ENCODE assay signal across 1 cellular context in the genomic region with DNA sequence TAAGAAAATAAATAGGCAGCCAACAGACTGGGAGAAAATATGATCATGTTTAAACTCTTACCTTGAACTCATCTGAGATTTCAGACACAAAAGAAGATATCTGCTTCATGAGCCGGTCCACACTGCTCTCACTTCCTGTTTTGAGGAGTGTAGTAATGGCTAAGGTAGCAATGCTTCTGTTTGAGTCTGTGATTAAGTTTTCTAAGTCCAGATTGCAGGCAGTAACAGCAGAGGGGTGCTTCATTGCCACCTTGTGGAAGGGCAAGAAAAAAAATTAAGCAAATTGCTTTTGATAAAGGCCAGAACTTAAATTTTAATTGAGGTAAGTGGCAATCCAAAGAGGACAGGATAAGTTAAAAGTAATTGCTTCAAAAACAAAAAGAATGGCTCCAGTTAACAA.
TF ChIP-seq lines count a peak whose summit lies in the region.

No MANE protein-coding gene starts in this region.

TF ChIP-seq in K562, 482 proteins besides CTCF, POLR2A, EP300 and RAD21 (continued from another document and continues in another):
- TF ChIP-seq MEF2D (tag; conservative IDR thresholded peaks at IDR 0.05; ENCODE audit: low read depth) (no peak), COPS2 (conservative IDR thresholded peaks at IDR 0.05) (no peak), U2AF2 (optimal IDR thresholded peaks at IDR 0.05; ENCODE audit: low read depth, low read length) (no peak), HNRNPL (IDR thresholded peaks at IDR 0.05; ENCODE audit: low read depth, low read length) (no peak), ZNF316 (IDR thresholded peaks at IDR 0.05) (no peak), XRCC3 (IDR thresholded peaks at IDR 0.05) (no peak), CHCHD3 (CRISPR knock-in tag; IDR thresholded peaks at IDR 0.05) (no peak), MIER1 (IDR thresholded peaks at IDR 0.05; ENCODE audit: low read depth) (no peak), JUND (IDR thresholded peaks at IDR 0.05; ENCODE audit: borderline replicate concordance, low read depth, low read length) (0 out of 2 replicates have a peak, but pooled peaks have one; percentile 23), JUND (tag; IDR thresholded peaks at IDR 0.05; ENCODE audit: borderline replicate concordance, low read depth, low read length) (no peak; the same call in 2 of the 3 replicates), MYBL2 (IDR thresholded peaks at IDR 0.05; ENCODE audit: low read depth) (no peak), MYBL2 (CRISPR knock-in tag; IDR thresholded peaks at IDR 0.05; ENCODE audit: borderline replicate concordance) (no peak), HSF4 (CRISPR knock-in tag; IDR thresholded peaks at IDR 0.05; ENCODE audit: borderline replicate concordance) (no peak), ZBTB1 (CRISPR knock-in tag; IDR thresholded peaks at IDR 0.05; ENCODE audit: borderline replicate concordance, low read depth) (no peak), CEBPB (tag; IDR thresholded peaks at IDR 0.05) (no peak), ZNF780A (CRISPR knock-in tag; IDR thresholded peaks at IDR 0.05) (no peak), NCOA4 (IDR thresholded peaks at IDR 0.05; ENCODE audit: partially characterized antibody) (no peak), RBM25 (IDR thresholded peaks at IDR 0.05; ENCODE audit: low read depth, low read length, severe bottlenecking) (no peak), TEAD4 (IDR thresholded peaks at IDR 0.05; ENCODE audit: low read length) (0 out of 2 replicates have a peak, but pooled peaks have one; percentile 27), TEAD4 (CRISPR knock-in tag; IDR thresholded peaks at IDR 0.05; ENCODE audit: borderline replicate concordance) (no peak), ZNF12 (CRISPR knock-in tag; IDR thresholded peaks at IDR 0.05) (no peak), TAL1 (IDR thresholded peaks at IDR 0.05) (no peak), TCFL5 (CRISPR knock-in tag; conservative IDR thresholded peaks at IDR 0.05) (no peak), CCAR2 (IDR thresholded peaks at IDR 0.05; ENCODE audit: low read depth, low read length) (no peak), NR2C2 (CRISPR knock-in tag; IDR thresholded peaks at IDR 0.05) (no peak), NR2C2 (tag; IDR thresholded peaks at IDR 0.05) (no peak), SRSF1 (IDR thresholded peaks at IDR 0.05; ENCODE audit: low read depth, low read length) (no peak), ARHGAP35 (IDR thresholded peaks at IDR 0.05; ENCODE audit: partially characterized antibody) (no peak), YBX1 (IDR thresholded peaks at IDR 0.05) (no peak), EP400 (IDR thresholded peaks at IDR 0.05) (no peak)
- TF ChIP-seq, protein P1, sequence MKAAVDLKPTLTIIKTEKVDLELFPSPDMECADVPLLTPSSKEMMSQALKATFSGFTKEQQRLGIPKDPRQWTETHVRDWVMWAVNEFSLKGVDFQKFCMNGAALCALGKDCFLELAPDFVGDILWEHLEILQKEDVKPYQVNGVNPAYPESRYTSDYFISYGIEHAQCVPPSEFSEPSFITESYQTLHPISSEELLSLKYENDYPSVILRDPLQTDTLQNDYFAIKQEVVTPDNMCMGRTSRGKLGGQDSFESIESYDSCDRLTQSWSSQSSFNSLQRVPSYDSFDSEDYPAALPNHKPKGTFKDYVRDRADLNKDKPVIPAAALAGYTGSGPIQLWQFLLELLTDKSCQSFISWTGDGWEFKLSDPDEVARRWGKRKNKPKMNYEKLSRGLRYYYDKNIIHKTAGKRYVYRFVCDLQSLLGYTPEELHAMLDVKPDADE (conservative IDR thresholded peaks at IDR 0.05; ENCODE audit: control insufficient read depth, low read depth, low read length): no peak
- TF ChIP-seq, protein P2, sequence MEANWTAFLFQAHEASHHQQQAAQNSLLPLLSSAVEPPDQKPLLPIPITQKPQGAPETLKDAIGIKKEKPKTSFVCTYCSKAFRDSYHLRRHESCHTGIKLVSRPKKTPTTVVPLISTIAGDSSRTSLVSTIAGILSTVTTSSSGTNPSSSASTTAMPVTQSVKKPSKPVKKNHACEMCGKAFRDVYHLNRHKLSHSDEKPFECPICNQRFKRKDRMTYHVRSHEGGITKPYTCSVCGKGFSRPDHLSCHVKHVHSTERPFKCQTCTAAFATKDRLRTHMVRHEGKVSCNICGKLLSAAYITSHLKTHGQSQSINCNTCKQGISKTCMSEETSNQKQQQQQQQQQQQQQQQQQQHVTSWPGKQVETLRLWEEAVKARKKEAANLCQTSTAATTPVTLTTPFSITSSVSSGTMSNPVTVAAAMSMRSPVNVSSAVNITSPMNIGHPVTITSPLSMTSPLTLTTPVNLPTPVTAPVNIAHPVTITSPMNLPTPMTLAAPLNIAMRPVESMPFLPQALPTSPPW (CRISPR knock-in tag; IDR thresholded peaks at IDR 0.05): no peak
- TF ChIP-seq, protein P3, sequence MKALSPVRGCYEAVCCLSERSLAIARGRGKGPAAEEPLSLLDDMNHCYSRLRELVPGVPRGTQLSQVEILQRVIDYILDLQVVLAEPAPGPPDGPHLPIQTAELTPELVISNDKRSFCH (CRISPR knock-in tag; IDR thresholded peaks at IDR 0.05): no peak
- TF ChIP-seq, protein P3 (tag; IDR thresholded peaks at IDR 0.05): no peak
- TF ChIP-seq, protein P4, sequence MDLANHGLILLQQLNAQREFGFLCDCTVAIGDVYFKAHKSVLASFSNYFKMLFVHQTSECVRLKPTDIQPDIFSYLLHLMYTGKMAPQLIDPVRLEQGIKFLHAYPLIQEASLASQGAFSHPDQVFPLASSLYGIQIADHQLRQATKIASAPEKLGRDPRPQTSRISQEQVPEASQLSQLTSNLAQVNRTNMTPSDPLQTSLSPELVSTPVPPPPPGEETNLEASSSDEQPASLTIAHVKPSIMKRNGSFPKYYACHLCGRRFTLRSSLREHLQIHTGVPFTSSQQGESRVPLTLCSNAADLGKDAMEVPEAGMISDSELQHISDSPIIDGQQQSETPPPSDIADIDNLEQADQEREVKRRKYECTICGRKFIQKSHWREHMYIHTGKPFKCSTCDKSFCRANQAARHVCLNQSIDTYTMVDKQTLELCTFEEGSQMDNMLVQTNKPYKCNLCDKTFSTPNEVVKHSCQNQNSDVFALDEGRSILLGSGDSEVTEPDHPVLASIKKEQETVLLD (IDR thresholded peaks at IDR 0.05): no peak
- TF ChIP-seq, protein P5, sequence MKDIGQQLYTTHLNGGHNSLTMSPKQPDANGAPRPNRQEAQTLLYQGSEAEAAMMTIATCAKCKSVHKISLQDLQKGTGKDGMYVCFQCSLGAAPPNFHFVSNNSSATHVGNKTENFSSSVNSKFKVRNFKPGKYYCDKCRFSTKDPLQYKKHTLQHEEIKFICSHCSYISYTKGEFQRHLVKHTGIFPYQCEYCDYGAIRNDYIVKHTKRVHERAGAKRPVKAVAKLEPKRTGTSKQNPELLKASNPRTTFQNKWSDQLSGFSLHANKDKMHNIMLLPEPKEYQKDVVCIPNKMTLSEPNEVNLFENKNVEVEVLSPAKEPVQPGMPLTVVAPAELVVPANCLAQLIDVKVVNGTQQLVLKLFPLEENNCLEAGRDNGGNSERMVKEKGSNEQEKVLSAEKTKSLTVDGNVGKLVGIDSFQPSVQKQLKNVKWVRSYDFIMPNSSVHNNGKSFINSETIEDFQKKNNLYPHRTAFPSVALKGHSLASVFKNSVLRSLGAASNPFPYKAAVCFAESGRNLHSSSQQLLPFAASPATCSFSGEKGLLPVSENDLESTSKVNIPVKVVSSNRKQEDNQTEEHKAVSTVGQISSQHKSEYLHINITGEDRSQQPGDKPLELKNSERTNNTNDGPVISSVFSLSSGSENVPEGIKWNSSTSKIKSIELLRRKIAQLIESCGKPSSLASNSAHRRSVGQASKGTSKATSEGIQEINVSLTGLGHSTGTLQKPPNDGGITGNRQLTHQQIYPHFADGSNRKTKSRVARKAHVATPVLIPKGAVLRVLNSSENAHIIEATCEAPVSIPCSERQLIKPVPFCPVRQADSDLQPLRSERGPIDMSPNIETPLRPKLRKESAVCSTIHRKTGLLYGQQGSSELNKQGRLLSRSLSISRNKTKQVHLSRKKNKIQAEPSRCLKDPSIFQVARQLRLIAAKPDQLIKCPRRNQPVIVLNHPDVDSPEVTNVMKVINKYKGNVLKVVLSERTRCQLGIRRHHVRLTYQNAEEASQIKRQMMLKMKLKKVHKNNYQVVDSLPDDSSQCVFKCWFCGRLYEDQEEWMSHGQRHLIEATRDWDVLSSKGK (CRISPR knock-in tag; IDR thresholded peaks at IDR 0.05): no peak
- TF ChIP-seq, protein P6, sequence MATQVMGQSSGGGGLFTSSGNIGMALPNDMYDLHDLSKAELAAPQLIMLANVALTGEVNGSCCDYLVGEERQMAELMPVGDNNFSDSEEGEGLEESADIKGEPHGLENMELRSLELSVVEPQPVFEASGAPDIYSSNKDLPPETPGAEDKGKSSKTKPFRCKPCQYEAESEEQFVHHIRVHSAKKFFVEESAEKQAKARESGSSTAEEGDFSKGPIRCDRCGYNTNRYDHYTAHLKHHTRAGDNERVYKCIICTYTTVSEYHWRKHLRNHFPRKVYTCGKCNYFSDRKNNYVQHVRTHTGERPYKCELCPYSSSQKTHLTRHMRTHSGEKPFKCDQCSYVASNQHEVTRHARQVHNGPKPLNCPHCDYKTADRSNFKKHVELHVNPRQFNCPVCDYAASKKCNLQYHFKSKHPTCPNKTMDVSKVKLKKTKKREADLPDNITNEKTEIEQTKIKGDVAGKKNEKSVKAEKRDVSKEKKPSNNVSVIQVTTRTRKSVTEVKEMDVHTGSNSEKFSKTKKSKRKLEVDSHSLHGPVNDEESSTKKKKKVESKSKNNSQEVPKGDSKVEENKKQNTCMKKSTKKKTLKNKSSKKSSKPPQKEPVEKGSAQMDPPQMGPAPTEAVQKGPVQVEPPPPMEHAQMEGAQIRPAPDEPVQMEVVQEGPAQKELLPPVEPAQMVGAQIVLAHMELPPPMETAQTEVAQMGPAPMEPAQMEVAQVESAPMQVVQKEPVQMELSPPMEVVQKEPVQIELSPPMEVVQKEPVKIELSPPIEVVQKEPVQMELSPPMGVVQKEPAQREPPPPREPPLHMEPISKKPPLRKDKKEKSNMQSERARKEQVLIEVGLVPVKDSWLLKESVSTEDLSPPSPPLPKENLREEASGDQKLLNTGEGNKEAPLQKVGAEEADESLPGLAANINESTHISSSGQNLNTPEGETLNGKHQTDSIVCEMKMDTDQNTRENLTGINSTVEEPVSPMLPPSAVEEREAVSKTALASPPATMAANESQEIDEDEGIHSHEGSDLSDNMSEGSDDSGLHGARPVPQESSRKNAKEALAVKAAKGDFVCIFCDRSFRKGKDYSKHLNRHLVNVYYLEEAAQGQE (CRISPR knock-in tag; IDR thresholded peaks at IDR 0.05; ENCODE audit: low read depth): no peak
- TF ChIP-seq, protein P7, sequence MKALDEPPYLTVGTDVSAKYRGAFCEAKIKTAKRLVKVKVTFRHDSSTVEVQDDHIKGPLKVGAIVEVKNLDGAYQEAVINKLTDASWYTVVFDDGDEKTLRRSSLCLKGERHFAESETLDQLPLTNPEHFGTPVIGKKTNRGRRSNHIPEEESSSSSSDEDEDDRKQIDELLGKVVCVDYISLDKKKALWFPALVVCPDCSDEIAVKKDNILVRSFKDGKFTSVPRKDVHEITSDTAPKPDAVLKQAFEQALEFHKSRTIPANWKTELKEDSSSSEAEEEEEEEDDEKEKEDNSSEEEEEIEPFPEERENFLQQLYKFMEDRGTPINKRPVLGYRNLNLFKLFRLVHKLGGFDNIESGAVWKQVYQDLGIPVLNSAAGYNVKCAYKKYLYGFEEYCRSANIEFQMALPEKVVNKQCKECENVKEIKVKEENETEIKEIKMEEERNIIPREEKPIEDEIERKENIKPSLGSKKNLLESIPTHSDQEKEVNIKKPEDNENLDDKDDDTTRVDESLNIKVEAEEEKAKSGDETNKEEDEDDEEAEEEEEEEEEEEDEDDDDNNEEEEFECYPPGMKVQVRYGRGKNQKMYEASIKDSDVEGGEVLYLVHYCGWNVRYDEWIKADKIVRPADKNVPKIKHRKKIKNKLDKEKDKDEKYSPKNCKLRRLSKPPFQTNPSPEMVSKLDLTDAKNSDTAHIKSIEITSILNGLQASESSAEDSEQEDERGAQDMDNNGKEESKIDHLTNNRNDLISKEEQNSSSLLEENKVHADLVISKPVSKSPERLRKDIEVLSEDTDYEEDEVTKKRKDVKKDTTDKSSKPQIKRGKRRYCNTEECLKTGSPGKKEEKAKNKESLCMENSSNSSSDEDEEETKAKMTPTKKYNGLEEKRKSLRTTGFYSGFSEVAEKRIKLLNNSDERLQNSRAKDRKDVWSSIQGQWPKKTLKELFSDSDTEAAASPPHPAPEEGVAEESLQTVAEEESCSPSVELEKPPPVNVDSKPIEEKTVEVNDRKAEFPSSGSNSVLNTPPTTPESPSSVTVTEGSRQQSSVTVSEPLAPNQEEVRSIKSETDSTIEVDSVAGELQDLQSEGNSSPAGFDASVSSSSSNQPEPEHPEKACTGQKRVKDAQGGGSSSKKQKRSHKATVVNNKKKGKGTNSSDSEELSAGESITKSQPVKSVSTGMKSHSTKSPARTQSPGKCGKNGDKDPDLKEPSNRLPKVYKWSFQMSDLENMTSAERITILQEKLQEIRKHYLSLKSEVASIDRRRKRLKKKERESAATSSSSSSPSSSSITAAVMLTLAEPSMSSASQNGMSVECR (CRISPR knock-in tag; IDR thresholded peaks at IDR 0.05): no peak
- TF ChIP-seq, protein P8, sequence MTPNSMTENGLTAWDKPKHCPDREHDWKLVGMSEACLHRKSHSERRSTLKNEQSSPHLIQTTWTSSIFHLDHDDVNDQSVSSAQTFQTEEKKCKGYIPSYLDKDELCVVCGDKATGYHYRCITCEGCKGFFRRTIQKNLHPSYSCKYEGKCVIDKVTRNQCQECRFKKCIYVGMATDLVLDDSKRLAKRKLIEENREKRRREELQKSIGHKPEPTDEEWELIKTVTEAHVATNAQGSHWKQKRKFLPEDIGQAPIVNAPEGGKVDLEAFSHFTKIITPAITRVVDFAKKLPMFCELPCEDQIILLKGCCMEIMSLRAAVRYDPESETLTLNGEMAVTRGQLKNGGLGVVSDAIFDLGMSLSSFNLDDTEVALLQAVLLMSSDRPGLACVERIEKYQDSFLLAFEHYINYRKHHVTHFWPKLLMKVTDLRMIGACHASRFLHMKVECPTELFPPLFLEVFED (CRISPR knock-in tag; conservative IDR thresholded peaks at IDR 0.05): no peak
- TF ChIP-seq, protein P9, sequence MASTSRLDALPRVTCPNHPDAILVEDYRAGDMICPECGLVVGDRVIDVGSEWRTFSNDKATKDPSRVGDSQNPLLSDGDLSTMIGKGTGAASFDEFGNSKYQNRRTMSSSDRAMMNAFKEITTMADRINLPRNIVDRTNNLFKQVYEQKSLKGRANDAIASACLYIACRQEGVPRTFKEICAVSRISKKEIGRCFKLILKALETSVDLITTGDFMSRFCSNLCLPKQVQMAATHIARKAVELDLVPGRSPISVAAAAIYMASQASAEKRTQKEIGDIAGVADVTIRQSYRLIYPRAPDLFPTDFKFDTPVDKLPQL (IDR thresholded peaks at IDR 0.05; ENCODE audit: extremely low read depth, insufficient read length): no peak
- TF ChIP-seq, protein P10, sequence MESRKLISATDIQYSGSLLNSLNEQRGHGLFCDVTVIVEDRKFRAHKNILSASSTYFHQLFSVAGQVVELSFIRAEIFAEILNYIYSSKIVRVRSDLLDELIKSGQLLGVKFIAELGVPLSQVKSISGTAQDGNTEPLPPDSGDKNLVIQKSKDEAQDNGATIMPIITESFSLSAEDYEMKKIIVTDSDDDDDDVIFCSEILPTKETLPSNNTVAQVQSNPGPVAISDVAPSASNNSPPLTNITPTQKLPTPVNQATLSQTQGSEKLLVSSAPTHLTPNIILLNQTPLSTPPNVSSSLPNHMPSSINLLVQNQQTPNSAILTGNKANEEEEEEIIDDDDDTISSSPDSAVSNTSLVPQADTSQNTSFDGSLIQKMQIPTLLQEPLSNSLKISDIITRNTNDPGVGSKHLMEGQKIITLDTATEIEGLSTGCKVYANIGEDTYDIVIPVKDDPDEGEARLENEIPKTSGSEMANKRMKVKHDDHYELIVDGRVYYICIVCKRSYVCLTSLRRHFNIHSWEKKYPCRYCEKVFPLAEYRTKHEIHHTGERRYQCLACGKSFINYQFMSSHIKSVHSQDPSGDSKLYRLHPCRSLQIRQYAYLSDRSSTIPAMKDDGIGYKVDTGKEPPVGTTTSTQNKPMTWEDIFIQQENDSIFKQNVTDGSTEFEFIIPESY (CRISPR knock-in tag; IDR thresholded peaks at IDR 0.05): 0 out of 2 replicates have a peak, but pooled peaks have one; percentile 17
